Comparison of ENCODE assay signal across 31 cellular contexts in genomic region chr6:63049216-63049615, GRCh38.
"Had no signal": no experiment of that assay in that cellular context is flagged by ENCODE, and none has a peak within 500 bp of the region (broad histone marks: within the 10 kb centered on the region; RNA-seq: fewer than 3 reads in every experiment).

No MANE protein-coding gene starts in this region.

- H3K27ac ChIP-seq: neural progenitor cell, ovary, parathyroid adenoma, psoas muscle, right lobe of liver, skin epidermis, spleen, suprapubic skin, testis, tibial artery, transverse colon, upper lobe of right lung, uterus had no signal

- ATAC-seq: naive thymus-derived CD8-positive, alpha-beta T cell; natural killer cell treated with Interleukin-12 subunit alpha and Interleukin-12 subunit beta and Interleukin-15 and Interleukin-18, amount 100 ng/mL, for 72 hours; psoas muscle; right cardiac atrium; right lobe of liver; stimulated activated memory B cell treated with anti-CD40 and anti-IgM and Interleukin-4, amounts not matched to agents 10 μg/mL and 1 μg/mL and 100 μg/mL, for 72 hours; stimulated activated naive CD8-positive, alpha-beta T cell treated with anti-CD3 and anti-CD28 coated beads, Interleukin-15, amount 100 ng/mL, for 72 hours; stimulated activated naive CD8-positive, alpha-beta T cell treated with anti-CD3 and anti-CD28 coated beads, Interleukin-15, Interleukin-2, amounts not matched to agents 100 U/mL and 50 U/mL, for 24 hours; upper lobe of right lung had no signal

- DNase-seq: naive thymus-derived CD8-positive, alpha-beta T cell; nephron progenitor cell; occipital lobe; ovary; psoas muscle; right lobe of liver; spleen; stimulated activated CD4-positive, alpha-beta T cell treated with anti-CD3 and anti-CD28 coated beads, Interleukin-12 subunit alpha, Interleukin-12 subunit beta, amount 100 ng/mL, for 4 hours; stimulated activated CD4-positive, alpha-beta T cell treated with anti-CD3 and anti-CD28 coated beads, Interleukin-1b, Interleukin-23, amount 100 ng/mL, for 48 hours; stimulated activated CD4-positive, alpha-beta T cell treated with anti-CD3 and anti-CD28 coated beads, Interleukin-4, amount 100 ng/mL, for 1 hour; stimulated activated CD4-positive, alpha-beta T cell treated with anti-CD3 and anti-CD28 coated beads, Interleukin-4, amount 100 ng/mL, for 4 hours; stimulated activated CD8-positive, alpha-beta memory T cell treated with anti-CD3 and anti-CD28 coated beads, Interleukin-4, amount 100 ng/mL, for 48 hours; stimulated activated naive CD4-positive, alpha-beta T cell; stimulated activated naive CD8-positive, alpha-beta T cell treated with anti-CD3 and anti-CD28 coated beads, Interleukin-15, amount 100 ng/mL, for 72 hours; stimulated activated naive CD8-positive, alpha-beta T cell treated with anti-CD3 and anti-CD28 coated beads, Interleukin-15, Interleukin-2, amounts not matched to agents 100 U/mL and 50 U/mL, for 24 hours; substantia nigra; testis; tibial artery; transverse colon; upper lobe of right lung; uterus had no signal

- H3K4me1 Mint-ChIP-seq: naive thymus-derived CD8-positive, alpha-beta T cell; nephron progenitor cell; neural progenitor cell; stimulated activated memory B cell treated with anti-CD40 and anti-IgM and Interleukin-4, amounts not matched to agents 10 μg/mL and 1 μg/mL and 100 μg/mL, for 72 hours; stimulated activated naive CD8-positive, alpha-beta T cell treated with anti-CD3 and anti-CD28 coated beads, Interleukin-15, amount 100 ng/mL, for 72 hours had no signal

- H3K36me3 Mint-ChIP-seq: natural killer cell treated with Interleukin-12 subunit alpha and Interleukin-12 subunit beta and Interleukin-15 and Interleukin-18, amount 100 ng/mL, for 72 hours; neural progenitor cell; stimulated activated memory B cell treated with anti-CD40 and anti-IgM and Interleukin-4, amounts not matched to agents 10 μg/mL and 1 μg/mL and 100 μg/mL, for 72 hours; type B pancreatic cell had no signal

- H3K4me1 ChIP-seq: neural progenitor cell, parathyroid adenoma, psoas muscle, right lobe of liver, spleen, suprapubic skin, testis, tibial artery, transverse colon, upper lobe of right lung, uterus had no signal

- H3K4me3 ChIP-seq: neural progenitor cell, ovary, psoas muscle, right lobe of liver, skin epidermis, smooth muscle cell, spleen, suprapubic skin, testis, tibial artery, transverse colon, upper lobe of right lung, uterus had no signal

- H3K27ac Mint-ChIP-seq: naive thymus-derived CD8-positive, alpha-beta T cell; natural killer cell treated with Interleukin-12 subunit alpha and Interleukin-12 subunit beta and Interleukin-15 and Interleukin-18, amount 100 ng/mL, for 72 hours; nephron progenitor cell; neural progenitor cell; progenitor cell of endocrine pancreas; stimulated activated memory B cell treated with anti-CD40 and anti-IgM and Interleukin-4, amounts not matched to agents 10 μg/mL and 1 μg/mL and 100 μg/mL, for 72 hours; stimulated activated naive CD8-positive, alpha-beta T cell treated with anti-CD3 and anti-CD28 coated beads, Interleukin-15, amount 100 ng/mL, for 72 hours; type B pancreatic cell had no signal

- H3K4me3 Mint-ChIP-seq: naive thymus-derived CD8-positive, alpha-beta T cell; natural killer cell treated with Interleukin-12 subunit alpha and Interleukin-12 subunit beta and Interleukin-15 and Interleukin-18, amount 100 ng/mL, for 72 hours; nephron progenitor cell; neural progenitor cell; stimulated activated memory B cell treated with anti-CD40 and anti-IgM and Interleukin-4, amounts not matched to agents 10 μg/mL and 1 μg/mL and 100 μg/mL, for 72 hours; stimulated activated naive CD8-positive, alpha-beta T cell treated with anti-CD3 and anti-CD28 coated beads, Interleukin-15, amount 100 ng/mL, for 72 hours; type B pancreatic cell had no signal

- H3K9ac ChIP-seq: neural progenitor cell, parathyroid adenoma had no signal

- H3K4me2 ChIP-seq: neural progenitor cell, smooth muscle cell had no signal

- H3K27me3 Mint-ChIP-seq: naive thymus-derived CD8-positive, alpha-beta T cell; natural killer cell treated with Interleukin-12 subunit alpha and Interleukin-12 subunit beta and Interleukin-15 and Interleukin-18, amount 100 ng/mL, for 72 hours; progenitor cell of endocrine pancreas; stimulated activated memory B cell treated with anti-CD40 and anti-IgM and Interleukin-4, amounts not matched to agents 10 μg/mL and 1 μg/mL and 100 μg/mL, for 72 hours; stimulated activated naive CD8-positive, alpha-beta T cell treated with anti-CD3 and anti-CD28 coated beads, Interleukin-15, amount 100 ng/mL, for 72 hours; type B pancreatic cell had no signal

- H3K9me3 ChIP-seq: ovary, psoas muscle, right lobe of liver, suprapubic skin, testis, tibial artery, transverse colon, upper lobe of right lung, uterus had no signal

- H3K27me3 ChIP-seq: neural progenitor cell, ovary, right lobe of liver, spleen, suprapubic skin, testis, tibial artery, transverse colon, upper lobe of right lung, uterus had no signal

- H2AFZ ChIP-seq: neural progenitor cell, parathyroid adenoma had no signal

- H3K79me2 ChIP-seq: parathyroid adenoma had no signal

- H3K36me3 ChIP-seq: neural progenitor cell, ovary, right lobe of liver, spleen, suprapubic skin, tibial artery, transverse colon, upper lobe of right lung, uterus had no signal
